8 cellular contexts compared by ENCODE assay signal in genomic region chr19:16078759-16079707, GRCh38. TPM values are rescaled to one million over a fixed set of nuclear protein-coding genes. Genes with fewer than 3 reads are reported as not detected.
A peak's percentile ranks its signal among the peaks of the same experiment; 100 is the strongest.
DNase-seq lines count a peak whose midpoint lies in the region; ATAC-seq, FAIRE-seq and TF ChIP-seq lines count a peak whose summit lies in the region.

No MANE protein-coding gene starts in this region.

- TF ChIP-seq CTCF in fibroblast of pulmonary artery (IDR thresholded peaks at IDR 0.05; ENCODE audit: low read length, missing control alignments) (no peak), neural crest cell (conservative IDR thresholded peaks at IDR 0.05) (no peak), type B pancreatic cell (conservative IDR thresholded peaks at IDR 0.05) (no peak)

- no peaks in the 10 kb centered on the region for H3K27me3 Mint-ChIP-seq in activated T-helper 1 cell treated with anti-CD3 and anti-CD28 coated beads, Interleukin-12 subunit alpha, Interleukin-12 subunit beta, Interleukin-2, Interleukin-4 antibody, amounts not matched to agents 30 ng/mL and 10 ng/mL and 1 ng/mL, durations not matched to agents 14 hours and 24 hours and 36 hours (ENCODE audit: insufficient read depth)
- peaks cover 9% of the 10 kb centered on the region for H3K27me3 Mint-ChIP-seq in neural crest cell (ENCODE audit: low read depth)
- no peaks in the 10 kb centered on the region for H3K27me3 Mint-ChIP-seq in type B pancreatic cell

- peak overlapping the region; percentile 98 for H3K4me3 ChIP-seq in fibroblast of pulmonary artery (replicated peaks; ENCODE audit: low read depth, low read length)

- peak; percentile 52 for DNase-seq in GM12892 (ENCODE audit: insufficient read length)
- DNase-seq in activated T-helper 1 cell treated with anti-CD3 and anti-CD28 coated beads, Interleukin-12 subunit alpha, Interleukin-12 subunit beta, Interleukin-2, Interleukin-4 antibody, amounts not matched to agents 30 ng/mL and 10 ng/mL and 1 ng/mL, durations not matched to agents 14 hours and 24 hours and 36 hours (ENCODE audit: low spot score) = peak; percentile 74
- peak; percentile 97 for DNase-seq in fibroblast of pulmonary artery (ENCODE audit: low read depth)
- no peak for DNase-seq in neural crest cell (ENCODE audit: low read depth, low spot score)
- no peak for DNase-seq in type B pancreatic cell (ENCODE audit: extremely low spot score, unreplicated experiment)
- DNase-seq in cortex of kidney (lab: John Stamatoyannopoulos, UW) = no peak

- ATAC-seq in HG03135 (IDR thresholded peaks at IDR 0.05; ENCODE audit: unreplicated experiment) = peak; percentile 46

- H3K27ac Mint-ChIP-seq in activated T-helper 1 cell treated with anti-CD3 and anti-CD28 coated beads, Interleukin-12 subunit alpha, Interleukin-12 subunit beta, Interleukin-2, Interleukin-4 antibody, amounts not matched to agents 30 ng/mL and 10 ng/mL and 1 ng/mL, durations not matched to agents 14 hours and 24 hours and 36 hours = peak overlapping the region; percentile 98
- H3K27ac Mint-ChIP-seq in neural crest cell (ENCODE audit: unreplicated experiment) (peak overlapping the region; percentile 98), type B pancreatic cell (peak overlapping the region; percentile 98)

- H3K4me1 Mint-ChIP-seq in activated T-helper 1 cell treated with anti-CD3 and anti-CD28 coated beads, Interleukin-12 subunit alpha, Interleukin-12 subunit beta, Interleukin-2, Interleukin-4 antibody, amounts not matched to agents 30 ng/mL and 10 ng/mL and 1 ng/mL, durations not matched to agents 14 hours and 24 hours and 36 hours (ENCODE audit: low read depth) = peaks cover 73% of the 10 kb centered on the region
- H3K4me1 Mint-ChIP-seq in neural crest cell = peaks cover 39% of the 10 kb centered on the region
- peaks cover 33% of the 10 kb centered on the region for H3K4me1 Mint-ChIP-seq in type B pancreatic cell (ENCODE audit: unreplicated experiment)

- H3K9me3 Mint-ChIP-seq in activated T-helper 1 cell treated with anti-CD3 and anti-CD28 coated beads, Interleukin-12 subunit alpha, Interleukin-12 subunit beta, Interleukin-2, Interleukin-4 antibody, amounts not matched to agents 30 ng/mL and 10 ng/mL and 1 ng/mL, durations not matched to agents 14 hours and 24 hours and 36 hours = no peaks in the 10 kb centered on the region
- H3K9me3 Mint-ChIP-seq in neural crest cell (no peaks in the 10 kb centered on the region), type B pancreatic cell (no peaks in the 10 kb centered on the region)

- peak overlapping the region; percentile 85 for H3K4me3 Mint-ChIP-seq in activated T-helper 1 cell treated with anti-CD3 and anti-CD28 coated beads, Interleukin-12 subunit alpha, Interleukin-12 subunit beta, Interleukin-2, Interleukin-4 antibody, amounts not matched to agents 30 ng/mL and 10 ng/mL and 1 ng/mL, durations not matched to agents 14 hours and 24 hours and 36 hours
- H3K4me3 Mint-ChIP-seq in neural crest cell = peak overlapping the region; percentile 88
- H3K4me3 Mint-ChIP-seq in type B pancreatic cell = peak overlapping the region; percentile 93

- intact Hi-C loops in activated T-helper 1 cell treated with anti-CD3 and anti-CD28 coated beads, Interleukin-12 subunit alpha, Interleukin-12 subunit beta, Interleukin-2, Interleukin-4 antibody, amounts not matched to agents 30 ng/mL and 10 ng/mL and 1 ng/mL, durations not matched to agents 14 hours and 24 hours and 36 hours (cut with micrococcal nuclease) = loop anchor here (1.0 to 10.0 kb wide), 13 partner anchors 7 to 778 kb away; partner anchors contain the start of genes MED26, RAB8A and RASAL3

- TF ChIP-seq POLR2A in GM12892 (IDR thresholded peaks at IDR 0.05; ENCODE audit: low read depth, low read length) = peak; percentile 77

- H3K36me3 Mint-ChIP-seq in activated T-helper 1 cell treated with anti-CD3 and anti-CD28 coated beads, Interleukin-12 subunit alpha, Interleukin-12 subunit beta, Interleukin-2, Interleukin-4 antibody, amounts not matched to agents 30 ng/mL and 10 ng/mL and 1 ng/mL, durations not matched to agents 14 hours and 24 hours and 36 hours (ENCODE audit: low read depth) = peaks cover 49% of the 10 kb centered on the region
- peaks cover 14% of the 10 kb centered on the region for H3K36me3 Mint-ChIP-seq in neural crest cell (ENCODE audit: low read depth)
- peaks cover 32% of the 10 kb centered on the region for H3K36me3 Mint-ChIP-seq in type B pancreatic cell

- peak; percentile 70 for FAIRE-seq in GM12892 (lab: Jason Lieb, UNC)

TF ChIP-seq in PFSK-1, 5 proteins besides CTCF, POLR2A, EP300 and RAD21:
- peak; percentile 79 for TF ChIP-seq POLR2AphosphoS5 (IDR thresholded peaks at IDR 0.05; ENCODE audit: low read depth, low read length)
- TF ChIP-seq FOXP2 (optimal IDR thresholded peaks at IDR 0.05; ENCODE audit: borderline replicate concordance, extremely low read depth, extremely low read length, insufficient read depth) = no peak
- no peak for TF ChIP-seq REST (IDR thresholded peaks at IDR 0.05; ENCODE audit: insufficient read depth in 1 of 2, low read depth in 2 of 2, low read length in 2 of 2)
- peak; percentile 59; the same call in 1 of the 2 replicates for TF ChIP-seq TAF1 (IDR thresholded peaks at IDR 0.05; ENCODE audit: borderline replicate concordance, insufficient read depth, low read length)
- peak; percentile 96 for TF ChIP-seq SIN3A (IDR thresholded peaks at IDR 0.05; ENCODE audit: borderline replicate concordance, insufficient read depth, low read length)

RNA-seq across cellular contexts. Expression of gene TPM4, which starts 2.7 kb away (rescaled TPM):
- 494 TPM for polyA plus RNA-seq in GM12892 (2012; ENCODE audit: missing spikeins)
- 768 TPM for polyA plus RNA-seq in PFSK-1 (2012; ENCODE audit: insufficient read length, low read depth)
- total RNA-seq in activated T-helper 1 cell treated with anti-CD3 and anti-CD28 coated beads, Interleukin-12 subunit alpha, Interleukin-12 subunit beta, Interleukin-2, Interleukin-4 antibody, amounts not matched to agents 30 ng/mL and 10 ng/mL and 1 ng/mL, durations not matched to agents 14 hours and 24 hours and 36 hours = 346 and 351 TPM in 2 replicates
- total RNA-seq in neural crest cell (357 and 373 TPM in 2 replicates), type B pancreatic cell (ENCODE audit: low replicate concordance) (425 and 472 TPM in 2 replicates)

RNA-seq across cellular contexts. Expression of gene RAB8A, which starts 32.7 kb away (rescaled TPM):
- 158 TPM for polyA plus RNA-seq in GM12892 (2012; ENCODE audit: missing spikeins)
- 54.6 TPM for polyA plus RNA-seq in PFSK-1 (2012; ENCODE audit: insufficient read length, low read depth)
- total RNA-seq in activated T-helper 1 cell treated with anti-CD3 and anti-CD28 coated beads, Interleukin-12 subunit alpha, Interleukin-12 subunit beta, Interleukin-2, Interleukin-4 antibody, amounts not matched to agents 30 ng/mL and 10 ng/mL and 1 ng/mL, durations not matched to agents 14 hours and 24 hours and 36 hours = 235 and 248 TPM in 2 replicates
- total RNA-seq in neural crest cell (88.9 and 95.5 TPM in 2 replicates), type B pancreatic cell (ENCODE audit: low replicate concordance) (86.9 and 98.7 TPM in 2 replicates)

Comparison
In these comparisons a context has a peak if more than half of its experiments do, and no peak if none do; other contexts are left out.
1. DNase-seq: peak in GM12892 (single experiment), activated T-helper 1 cell treated with anti-CD3 and anti-CD28 coated beads, Interleukin-12 subunit alpha, Interleukin-12 subunit beta, Interleukin-2, Interleukin-4 antibody, amounts not matched to agents 30 ng/mL and 10 ng/mL and 1 ng/mL, durations not matched to agents 14 hours and 24 hours and 36 hours (single experiment) and fibroblast of pulmonary artery (single experiment); none in neural crest cell (single experiment), type B pancreatic cell (single experiment) and cortex of kidney (single experiment).
2. Peak in every context shown above with its lines, with median percentiles within 50 percentile points of each other: H3K27ac Mint-ChIP-seq and H3K4me3 Mint-ChIP-seq.